11 cellular contexts compared by ENCODE assay signal in genomic region chr10:15700078-15700477, GRCh38. TPM values are rescaled to one million over a fixed set of nuclear protein-coding genes. Genes with fewer than 3 reads are reported as not detected.
"Had no signal": no experiment of that assay in that cellular context is flagged by ENCODE, and none has a peak within 500 bp of the region (broad histone marks: within the 10 kb centered on the region; RNA-seq: fewer than 3 reads in every experiment).

No MANE protein-coding gene starts in this region.

- FAIRE-seq: H1, H54, HTR-8/SVneo had no signal

- H2AFZ ChIP-seq: GM23248 had no signal

- H3K9ac ChIP-seq: GM23248, KMS-11 had no signal

- H3K4me2 ChIP-seq: KMS-11 had no signal

- H3K27ac ChIP-seq: GM23248, KMS-11 had no signal

- DNase-seq: GM23248, H9, HCEC 1CT, HFFc6, IMR-90, KBM-7 had no signal

- H3K4me3 ChIP-seq: GM23248 had no signal

RNA-seq across cellular contexts. Expression of gene ITGA8, which starts 19.6 kb away (rescaled TPM):
- total RNA-seq: H1, H9, HFFc6, HT-29 had no signal
- polyA plus RNA-seq: GM23248, H1 had no signal
